In genomic region chr18:75531851-75532241, GRCh38 we compare ENCODE assay signal across 20 cellular contexts.
DNase-seq lines count a peak whose midpoint lies in the region; ATAC-seq and TF ChIP-seq lines count a peak whose summit lies in the region.
"Had no signal": no experiment of that assay in that cellular context is flagged by ENCODE, and none has a peak within 500 bp of the region (broad histone marks: within the 10 kb centered on the region; RNA-seq: fewer than 3 reads in every experiment).

No MANE protein-coding gene starts in this region.

- H2BK15ac ChIP-seq in IMR-90 (ENCODE audit: low read depth, low read length): peak overlapping the region; percentile 86; the same call in 1 of the 3 replicates

- 81% methylated on average over 6 of the region's 12 CpGs; no CpG with 5 or more reads in 1 of the 2 experiments for WGBS in IMR-90 (ENCODE audit: extremely low coverage in 2 of 2, insufficient read length in 1 of 2), 2 experiments
- 94% methylated on average over 12 of the region's 12 CpGs for WGBS in smooth muscle cell (ENCODE audit: low lambda C conversion rate)
- 64 to 68% (median 66%) methylated on average over 12 of the region's 12 CpGs for WGBS in psoas muscle, 3 donors

- H2BK20ac ChIP-seq in IMR-90 (ENCODE audit: low read depth, low read length): peak overlapping the region; percentile 93

- H3K23ac ChIP-seq in IMR-90 (ENCODE audit: low read depth, low read length): peak overlapping the region; percentile 93

- intact Hi-C loops in IMR-90 (cut with micrococcal nuclease) (no loop called here), psoas muscle (cut with DNase I) (no loop called here)

- dilution Hi-C loops in IMR-90 (cut with HindIII; ENCODE audit: low sequenced_read_pairs, unreplicated experiment): no loop called here

- TF ChIP-seq RAD21 in IMR-90 (IDR thresholded peaks at IDR 0.05; ENCODE audit: low read length): no peak

- H3K4me1 ChIP-seq in IMR-90 (ENCODE audit: control insufficient read depth, insufficient read depth, low read length): peaks cover 20% of the 10 kb centered on the region
- no peaks in the 10 kb centered on the region for H3K4me1 ChIP-seq in smooth muscle cell (ENCODE audit: low read depth)
- no peaks in the 10 kb centered on the region for H3K4me1 ChIP-seq in psoas muscle
- H3K4me1 ChIP-seq: BLaER1 had no signal

- H3K4ac ChIP-seq in IMR-90 (ENCODE audit: low read depth, low read length): peak overlapping the region; percentile 93

- H3K56ac ChIP-seq in IMR-90 (ENCODE audit: extremely low read depth, insufficient read depth, low read length): no peak overlapping the region

- H2AK5ac ChIP-seq in IMR-90 (ENCODE audit: low read depth, low read length): peak overlapping the region; percentile 63; the same call in 1 of the 2 replicates

- H3K4me1 Mint-ChIP-seq in glutamatergic neuron (ENCODE audit: low read depth, unreplicated experiment) (peaks cover 42% of the 10 kb centered on the region), neural crest cell (peaks cover 17% of the 10 kb centered on the region), immature natural killer cell (no peaks in the 10 kb centered on the region)
- H3K4me1 Mint-ChIP-seq: CD4-positive, CD25-positive, alpha-beta regulatory T cell had no signal

- H3K9me3 Mint-ChIP-seq in glutamatergic neuron (ENCODE audit: unreplicated experiment): peaks cover 8% of the 10 kb centered on the region
- no peaks in the 10 kb centered on the region for H3K9me3 Mint-ChIP-seq in neural crest cell
- no peaks in the 10 kb centered on the region for H3K9me3 Mint-ChIP-seq in immature natural killer cell
- H3K9me3 Mint-ChIP-seq: CD4-positive, CD25-positive, alpha-beta regulatory T cell had no signal

- H4K5ac ChIP-seq in IMR-90 (ENCODE audit: low read depth, low read length): peak overlapping the region; percentile 65; the same call in 1 of the 2 replicates

- DNase-seq in IMR-90: no peak
- DNase-seq in glutamatergic neuron: no peak
- no peak for DNase-seq in neural crest cell (ENCODE audit: low read depth, low spot score)
- no peak for DNase-seq in smooth muscle cell (lab: John Stamatoyannopoulos, UW; ENCODE audit: unreplicated experiment)
- DNase-seq in psoas muscle: no peak
- no peak for DNase-seq in immature natural killer cell
- DNase-seq: CD4-positive, CD25-positive, alpha-beta regulatory T cell; GM23248; HCEC 1CT; MM.1S; NCI-H1694; NCI-H2081; NCI-H2171; NCI-H226; NCI-H510A treated with DMSO at 0.1 percent for 48 hours; NCI-H748 treated with DMSO at 0.1 percent for 48 hours; SK-N-SH had no signal

- H3K27me3 ChIP-seq in IMR-90 (ENCODE audit: control insufficient read depth, insufficient read depth, low read length) (peaks cover 4% of the 10 kb centered on the region), smooth muscle cell (ENCODE audit: low read depth) (no peaks in the 10 kb centered on the region), psoas muscle (ENCODE audit: insufficient read depth in 3 of 3, low read length in 2 of 3) (peaks cover 0 to 15% (median 4%) of the 10 kb centered on the region in 3 donors)
- H3K27me3 ChIP-seq: BLaER1 had no signal

- H3K9me1 ChIP-seq in IMR-90 (ENCODE audit: insufficient read depth, low read length): peaks cover 7% of the 10 kb centered on the region

- no TSS peak for BruUV-seq in IMR-90 (replicated peaks; lab: Mats Ljungman, UMichigan)

- H3K9me3 ChIP-seq in IMR-90 (ENCODE audit: control insufficient read depth, insufficient read depth, low read length) (no peaks in the 10 kb centered on the region), smooth muscle cell (replicated peaks; ENCODE audit: low read depth) (no peaks in the 10 kb centered on the region), psoas muscle (no peaks in the 10 kb centered on the region)
- H3K9me3 ChIP-seq: BLaER1, SK-N-SH had no signal

- H3K18ac ChIP-seq in IMR-90 (ENCODE audit: low read depth, low read length): peak overlapping the region; percentile 89

- H4K20me1 ChIP-seq in IMR-90 (ENCODE audit: insufficient read depth, low read length) (no peaks in the 10 kb centered on the region), smooth muscle cell (ENCODE audit: low read depth) (no peaks in the 10 kb centered on the region)
- H4K20me1 ChIP-seq: BLaER1 had no signal

- peak overlapping the region; percentile 60 for H2AK9ac ChIP-seq in IMR-90 (replicated peaks; ENCODE audit: low read depth, low read length, poor library complexity)

- TF ChIP-seq CTCF in IMR-90 (conservative IDR thresholded peaks at IDR 0.05; ENCODE audit: low read depth, low read length) (no peak), glutamatergic neuron (IDR thresholded peaks at IDR 0.05; ENCODE audit: partially characterized antibody, unreplicated experiment) (no peak), neural crest cell (conservative IDR thresholded peaks at IDR 0.05) (no peak), smooth muscle cell (IDR thresholded peaks at IDR 0.05; ENCODE audit: borderline replicate concordance, insufficient read depth, poor library complexity, severe bottlenecking) (no peak), psoas muscle (IDR thresholded peaks at IDR 0.05) (no peak)

- POLR2A ChIA-PET in IMR-90 (lab: Charles Lee; ENCODE audit: unreplicated experiment): no interaction called here

- peak overlapping the region; percentile 58 to 88; a peak in 3 of 4 replicates for H4K8ac ChIP-seq in IMR-90 (ENCODE audit: low read depth in 2 of 2, low read length in 2 of 2)

- H3K9ac ChIP-seq in IMR-90 (ENCODE audit: low read depth, low read length) (no peak overlapping the region), smooth muscle cell (ENCODE audit: low read depth) (no peak overlapping the region)
- H3K9ac ChIP-seq: BLaER1, GM23248, KMS-11, SK-N-SH had no signal

- H3K36me3 ChIP-seq in IMR-90 (ENCODE audit: control insufficient read depth, insufficient read depth, low read length): no peaks in the 10 kb centered on the region
- no peaks in the 10 kb centered on the region for H3K36me3 ChIP-seq in smooth muscle cell (ENCODE audit: low read depth)
- H3K36me3 ChIP-seq in psoas muscle (ENCODE audit: insufficient read depth in 1 of 2, low read depth in 1 of 2): no peaks in the 10 kb centered on the region
- H3K36me3 ChIP-seq: BLaER1 had no signal

- in situ Hi-C loops in IMR-90 (cut with MboI; ENCODE audit: low sequenced_read_pairs): no loop called here

- H3K27ac ChIP-seq in IMR-90 (ENCODE audit: insufficient read depth, low read length) (peak overlapping the region; percentile 73; the same call in 1 of the 2 replicates), smooth muscle cell (ENCODE audit: low read depth) (peak overlapping the region; percentile 75), psoas muscle (no peak overlapping the region)
- H3K27ac ChIP-seq: BLaER1, GM23248, KMS-11 had no signal

- H3K79me1 ChIP-seq in IMR-90 (ENCODE audit: low read depth in 1 of 2, low read length in 2 of 2): no peaks in the 10 kb centered on the region

- H2AFZ ChIP-seq in IMR-90 (replicated peaks; ENCODE audit: low read length, poor library complexity) (peak overlapping the region; percentile 89), smooth muscle cell (ENCODE audit: low read depth) (peak overlapping the region; percentile 65)
- H2AFZ ChIP-seq: GM23248 had no signal

- no peaks in the 10 kb centered on the region for H3K36me3 Mint-ChIP-seq in glutamatergic neuron (ENCODE audit: unreplicated experiment)
- no peaks in the 10 kb centered on the region for H3K36me3 Mint-ChIP-seq in neural crest cell (ENCODE audit: low read depth)
- no peaks in the 10 kb centered on the region for H3K36me3 Mint-ChIP-seq in immature natural killer cell
- H3K36me3 Mint-ChIP-seq: CD4-positive, CD25-positive, alpha-beta regulatory T cell had no signal

- no peaks in the 10 kb centered on the region for H3K79me2 ChIP-seq in smooth muscle cell (ENCODE audit: low read depth)

- peak overlapping the region; percentile 98 for H2BK120ac ChIP-seq in IMR-90 (ENCODE audit: low read depth, low read length)

- H3K4me3 Mint-ChIP-seq in glutamatergic neuron (ENCODE audit: unreplicated experiment) (peak overlapping the region; percentile 48), neural crest cell (no peak overlapping the region), immature natural killer cell (no peak overlapping the region)
- H3K4me3 Mint-ChIP-seq: CD4-positive, CD25-positive, alpha-beta regulatory T cell had no signal

- H4K91ac ChIP-seq in IMR-90 (ENCODE audit: insufficient read depth, low read depth, low read length): peak overlapping the region; percentile 85

- H3K27me3 Mint-ChIP-seq in glutamatergic neuron (ENCODE audit: unreplicated experiment) (peaks cover 3% of the 10 kb centered on the region), neural crest cell (ENCODE audit: low read depth) (no peaks in the 10 kb centered on the region), immature natural killer cell (ENCODE audit: low read depth in 3 of 3) (peaks cover 0 to 15% (median 0%) of the 10 kb centered on the region in 3 donors)
- H3K27me3 Mint-ChIP-seq: CD4-positive, CD25-positive, alpha-beta regulatory T cell had no signal

- H3K4me2 ChIP-seq in IMR-90 (ENCODE audit: low read depth, low read length) (no peak overlapping the region), smooth muscle cell (no peak overlapping the region)
- H3K4me2 ChIP-seq: BLaER1, KMS-11, SK-N-SH had no signal

- CTCF ChIA-PET in IMR-90 (lab: Yijun Ruan, JAX): no interaction called here

- H3K27ac Mint-ChIP-seq in glutamatergic neuron (ENCODE audit: unreplicated experiment) (peak overlapping the region; percentile 93), neural crest cell (ENCODE audit: unreplicated experiment) (peak overlapping the region; percentile 60), immature natural killer cell (no peak overlapping the region)
- H3K27ac Mint-ChIP-seq: CD4-positive, CD25-positive, alpha-beta regulatory T cell had no signal

- H3K4me3 ChIP-seq in IMR-90 (ENCODE audit: insufficient read depth, low read depth, low read length) (no peak overlapping the region), smooth muscle cell (no peak overlapping the region), psoas muscle (no peak overlapping the region)
- H3K4me3 ChIP-seq: BLaER1, GM23248 had no signal

- no peaks in the 10 kb centered on the region for H3F3A ChIP-seq in smooth muscle cell (ENCODE audit: low read depth)

- peak overlapping the region; percentile 57 for H3K14ac ChIP-seq in IMR-90 (replicated peaks; ENCODE audit: low read depth, low read length)

- TF ChIP-seq POLR2A in IMR-90 (IDR thresholded peaks at IDR 0.05; ENCODE audit: low read depth, low read length): no peak

- no peak for ATAC-seq in IMR-90 (ENCODE audit: low read depth)
- no peak for ATAC-seq in psoas muscle
- no peak for ATAC-seq in GM21717 (IDR thresholded peaks at IDR 0.05; ENCODE audit: unreplicated experiment)

- peak overlapping the region; percentile 56 for H2BK5ac ChIP-seq in IMR-90 (ENCODE audit: low read depth, low read length, poor library complexity, severe bottlenecking)

TF ChIP-seq in IMR-90, 13 proteins besides CTCF, POLR2A, EP300 and RAD21:
- TF ChIP-seq CHD1 (IDR thresholded peaks at IDR 0.05; ENCODE audit: low read depth, low read length) (no peak), MAFK (IDR thresholded peaks at IDR 0.05; ENCODE audit: low read depth, low read length) (no peak), SMC3 (IDR thresholded peaks at IDR 0.05; ENCODE audit: low read depth, low read length) (no peak)

Comparison
In these comparisons a context has a peak if more than half of its experiments do, and no peak if none do; other contexts are left out.
1. H3K27ac Mint-ChIP-seq: peak in glutamatergic neuron (single experiment) and neural crest cell (single experiment); none in immature natural killer cell (0 of 6).